Comparison of ENCODE assay signal across 8 cellular contexts in the genomic region with DNA sequence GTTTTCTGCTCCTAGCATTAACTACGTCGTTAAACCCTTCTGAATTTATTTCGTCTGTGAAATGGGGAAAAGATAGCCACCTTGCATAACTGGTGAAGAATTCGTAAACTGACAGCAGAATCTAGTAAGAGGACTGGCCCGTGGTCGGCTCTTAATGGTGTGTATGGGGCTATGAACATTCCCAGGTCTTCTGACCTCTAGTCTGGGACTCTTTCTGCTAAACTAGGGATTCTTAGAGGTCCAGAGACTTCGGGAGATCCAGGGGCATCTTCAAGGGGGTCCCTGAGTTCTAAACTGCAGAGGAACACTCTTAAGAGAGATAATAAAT.
DNase-seq lines count a peak whose midpoint lies in the region; ATAC-seq and TF ChIP-seq lines count a peak whose summit lies in the region.

No MANE protein-coding gene starts in this region.

- 3 to 4% methylated on average over 7 of the region's 7 CpGs for WGBS in GM23248 (ENCODE audit: low coverage in 1 of 2, low lambda C conversion rate in 2 of 2, missing lambda C conversion rate in 2 of 2), 2 experiments
- WGBS in sigmoid colon, 2 donors = 2 to 10% methylated on average over 7 of the region's 7 CpGs

- H3F3A ChIP-seq in GM23248 (ENCODE audit: insufficient read depth) = peaks cover 7% of the 10 kb centered on the region; the same call in 1 of the 2 replicates

- H3K27ac ChIP-seq in GM23248 (no peak overlapping the region), VCaP (peak overlapping the region; percentile 92), cardiac muscle cell (peak overlapping the region; percentile 55), sigmoid colon (peak overlapping the region; percentile 82 to 91 (median 86))

- H3K4me2 ChIP-seq in GM23248 (ENCODE audit: unreplicated experiment) = peak overlapping the region; percentile 76

- H3K9me3 ChIP-seq in GM23248 (ENCODE audit: low read depth) (no peaks in the 10 kb centered on the region), cardiac muscle cell (ENCODE audit: low read depth) (no peaks in the 10 kb centered on the region), sigmoid colon (no peaks in the 10 kb centered on the region)

- TF ChIP-seq EP300 in sigmoid colon (IDR thresholded peaks at IDR 0.05) = no peak

- no peak for ATAC-seq in esophagus mucosa

- H3K36me3 ChIP-seq in GM23248 (ENCODE audit: low read depth) (no peaks in the 10 kb centered on the region), cardiac muscle cell (no peaks in the 10 kb centered on the region), sigmoid colon (no peaks in the 10 kb centered on the region)

- no peak for DNase-seq in GM23248
- no peak for DNase-seq in cardiac muscle cell (ENCODE audit: low read depth in 1 of 2, low spot score in 1 of 2)
- DNase-seq in sigmoid colon = no peak
- DNase-seq in stimulated activated CD4-positive, alpha-beta T cell treated with anti-CD3 and anti-CD28 coated beads, Interleukin-1b, Interleukin-23, amount 100 ng/mL, for 48 hours = no peak
- DNase-seq in superior temporal gyrus (ENCODE audit: extremely low spot score) = no peak
- DNase-seq in COR-L47 (lab: John Stamatoyannopoulos, UW) = no peak

- H3K79me2 ChIP-seq in GM23248 (ENCODE audit: insufficient read depth) = no peaks in the 10 kb centered on the region

- no peak for TF ChIP-seq POLR2A in sigmoid colon (IDR thresholded peaks at IDR 0.05)

- no peaks in the 10 kb centered on the region for H3K27me3 ChIP-seq in GM23248 (replicated peaks; ENCODE audit: insufficient read depth)
- H3K27me3 ChIP-seq in cardiac muscle cell = no peaks in the 10 kb centered on the region
- no peaks in the 10 kb centered on the region for H3K27me3 ChIP-seq in sigmoid colon

- H3K9ac ChIP-seq in GM23248 = peak overlapping the region; percentile 76

- no peaks in the 10 kb centered on the region for H4K20me1 ChIP-seq in GM23248 (ENCODE audit: insufficient read depth)

- intact Hi-C loops in sigmoid colon (cut with DNase I) = loop anchor here (5.0 to 10.0 kb wide), 5 partner anchors 80 to 295 kb away; partner anchors contain the start of gene SERP2

- H3K4me3 ChIP-seq in GM23248 (peak overlapping the region; percentile 69), cardiac muscle cell (peak overlapping the region; percentile 26), sigmoid colon (peak overlapping the region; percentile 43 to 57 (median 52))

- peaks cover 7% of the 10 kb centered on the region; the same call in 1 of the 2 replicates for H3K4me1 ChIP-seq in GM23248 (ENCODE audit: insufficient read depth)
- peaks cover 22% of the 10 kb centered on the region for H3K4me1 ChIP-seq in cardiac muscle cell (ENCODE audit: low read depth)
- H3K4me1 ChIP-seq in sigmoid colon = peaks cover 0 to 17% (median 10%) of the 10 kb centered on the region in 4 donors

- in situ Hi-C loops in GM23248 (cut with MboI) = no loop called here

- H2AFZ ChIP-seq in GM23248 = peak overlapping the region; percentile 86

- no peak for TF ChIP-seq CTCF in VCaP (conservative IDR thresholded peaks at IDR 0.05)
- no peak for TF ChIP-seq CTCF in cardiac muscle cell (IDR thresholded peaks at IDR 0.05; ENCODE audit: low read depth, low read length)
- TF ChIP-seq CTCF in sigmoid colon (IDR thresholded peaks at IDR 0.05) = no peak

- no peaks in the 10 kb centered on the region for H3K9me2 ChIP-seq in GM23248 (ENCODE audit: insufficient read depth)
